1 cellular context compared by ENCODE assay signal in the genomic region with DNA sequence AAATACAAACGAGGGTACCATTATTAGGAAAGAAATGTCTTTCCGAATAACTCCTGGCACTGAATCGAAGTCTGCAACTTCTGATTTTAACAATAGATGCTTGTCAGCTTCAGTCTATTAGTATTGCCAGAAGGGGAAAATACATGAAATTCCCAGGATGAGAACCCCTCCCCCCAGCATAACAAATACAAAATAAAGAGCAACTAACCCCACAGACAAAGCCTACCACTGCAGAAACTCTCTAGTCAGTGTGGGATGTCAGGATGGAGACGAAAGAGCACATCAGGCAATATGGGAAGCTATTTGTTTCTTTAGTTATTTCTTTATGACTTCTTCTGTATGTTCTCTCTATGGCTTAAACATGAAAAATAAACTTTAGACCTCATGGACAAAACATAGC.
TF ChIP-seq lines count a peak whose summit lies in the region.

No MANE protein-coding gene starts in this region.

TF ChIP-seq in SK-N-SH, 30 proteins besides CTCF, POLR2A, EP300 and RAD21 (continued from another document):
- TF ChIP-seq, protein P1, sequence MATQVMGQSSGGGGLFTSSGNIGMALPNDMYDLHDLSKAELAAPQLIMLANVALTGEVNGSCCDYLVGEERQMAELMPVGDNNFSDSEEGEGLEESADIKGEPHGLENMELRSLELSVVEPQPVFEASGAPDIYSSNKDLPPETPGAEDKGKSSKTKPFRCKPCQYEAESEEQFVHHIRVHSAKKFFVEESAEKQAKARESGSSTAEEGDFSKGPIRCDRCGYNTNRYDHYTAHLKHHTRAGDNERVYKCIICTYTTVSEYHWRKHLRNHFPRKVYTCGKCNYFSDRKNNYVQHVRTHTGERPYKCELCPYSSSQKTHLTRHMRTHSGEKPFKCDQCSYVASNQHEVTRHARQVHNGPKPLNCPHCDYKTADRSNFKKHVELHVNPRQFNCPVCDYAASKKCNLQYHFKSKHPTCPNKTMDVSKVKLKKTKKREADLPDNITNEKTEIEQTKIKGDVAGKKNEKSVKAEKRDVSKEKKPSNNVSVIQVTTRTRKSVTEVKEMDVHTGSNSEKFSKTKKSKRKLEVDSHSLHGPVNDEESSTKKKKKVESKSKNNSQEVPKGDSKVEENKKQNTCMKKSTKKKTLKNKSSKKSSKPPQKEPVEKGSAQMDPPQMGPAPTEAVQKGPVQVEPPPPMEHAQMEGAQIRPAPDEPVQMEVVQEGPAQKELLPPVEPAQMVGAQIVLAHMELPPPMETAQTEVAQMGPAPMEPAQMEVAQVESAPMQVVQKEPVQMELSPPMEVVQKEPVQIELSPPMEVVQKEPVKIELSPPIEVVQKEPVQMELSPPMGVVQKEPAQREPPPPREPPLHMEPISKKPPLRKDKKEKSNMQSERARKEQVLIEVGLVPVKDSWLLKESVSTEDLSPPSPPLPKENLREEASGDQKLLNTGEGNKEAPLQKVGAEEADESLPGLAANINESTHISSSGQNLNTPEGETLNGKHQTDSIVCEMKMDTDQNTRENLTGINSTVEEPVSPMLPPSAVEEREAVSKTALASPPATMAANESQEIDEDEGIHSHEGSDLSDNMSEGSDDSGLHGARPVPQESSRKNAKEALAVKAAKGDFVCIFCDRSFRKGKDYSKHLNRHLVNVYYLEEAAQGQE (IDR thresholded peaks at IDR 0.05; ENCODE audit: low read depth, low read length) = no peak
- TF ChIP-seq RFX5 (IDR thresholded peaks at IDR 0.05; ENCODE audit: low read length) = no peak
- TF ChIP-seq, protein P2, sequence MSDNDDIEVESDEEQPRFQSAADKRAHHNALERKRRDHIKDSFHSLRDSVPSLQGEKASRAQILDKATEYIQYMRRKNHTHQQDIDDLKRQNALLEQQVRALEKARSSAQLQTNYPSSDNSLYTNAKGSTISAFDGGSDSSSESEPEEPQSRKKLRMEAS (IDR thresholded peaks at IDR 0.05; ENCODE audit: low read depth) = no peak
- no peak for TF ChIP-seq NRF1 (IDR thresholded peaks at IDR 0.05; ENCODE audit: low read depth, low read length)
- TF ChIP-seq TAF1 (IDR thresholded peaks at IDR 0.05; ENCODE audit: borderline replicate concordance, low read depth, low read length) = no peak
- TF ChIP-seq, protein P3, sequence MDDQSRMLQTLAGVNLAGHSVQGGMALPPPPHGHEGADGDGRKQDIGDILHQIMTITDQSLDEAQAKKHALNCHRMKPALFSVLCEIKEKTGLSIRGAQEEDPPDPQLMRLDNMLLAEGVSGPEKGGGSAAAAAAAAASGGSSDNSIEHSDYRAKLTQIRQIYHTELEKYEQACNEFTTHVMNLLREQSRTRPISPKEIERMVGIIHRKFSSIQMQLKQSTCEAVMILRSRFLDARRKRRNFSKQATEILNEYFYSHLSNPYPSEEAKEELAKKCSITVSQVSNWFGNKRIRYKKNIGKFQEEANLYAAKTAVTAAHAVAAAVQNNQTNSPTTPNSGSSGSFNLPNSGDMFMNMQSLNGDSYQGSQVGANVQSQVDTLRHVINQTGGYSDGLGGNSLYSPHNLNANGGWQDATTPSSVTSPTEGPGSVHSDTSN (IDR thresholded peaks at IDR 0.05) = no peak
- TF ChIP-seq RCOR1 (IDR thresholded peaks at IDR 0.05; ENCODE audit: low read length) = no peak
- no peak for TF ChIP-seq EZH2phosphoT487 (IDR thresholded peaks at IDR 0.05; ENCODE audit: borderline replicate concordance, low read depth)
- no peak for TF ChIP-seq TEAD4 (IDR thresholded peaks at IDR 0.05; ENCODE audit: borderline replicate concordance, insufficient read depth)
